ENCODE assay signal across 6 cellular contexts in genomic region chr19:1250374-1251232, GRCh38. TPM values are rescaled to one million over a fixed set of nuclear protein-coding genes. Genes with fewer than 3 reads are reported as not detected.
DNase-seq lines count a peak whose midpoint lies in the region; ATAC-seq and TF ChIP-seq lines count a peak whose summit lies in the region.

No MANE protein-coding gene starts in this region.

- no peaks in the 10 kb centered on the region for H3K9me3 Mint-ChIP-seq in MCF 10A (ENCODE audit: unreplicated experiment)

- no peaks in the 10 kb centered on the region for H3K9me3 ChIP-seq in mesodermal cell (ENCODE audit: control insufficient read depth, low read length)

- H3K27ac Mint-ChIP-seq in MCF 10A (ENCODE audit: low read depth, unreplicated experiment), result peak overlapping the region; percentile 86

- DNase-seq in ELR (ENCODE audit: low read depth) (peak; percentile 56), NCI-H446 treated with DMSO at 0.1 percent for 48 hours (lab: John Stamatoyannopoulos, UW) (peak; percentile 17), MCF 10A (ENCODE audit: unreplicated experiment) (no peak), inferior parietal cortex (ENCODE audit: extremely low spot score) (no peak)

- H3K27ac ChIP-seq in mesodermal cell (ENCODE audit: low read depth, low read length, severe bottlenecking), result peak overlapping the region; percentile 90

- H3K27me3 Mint-ChIP-seq in MCF 10A (ENCODE audit: insufficient read depth, unreplicated experiment), result no peaks in the 10 kb centered on the region

- CTCF ChIA-PET in MCF 10A (lab: Yijun Ruan, JAX), result no interaction called here

- intact Hi-C loops in MCF 10A (cut with micrococcal nuclease), result no loop called here

- no peak for ATAC-seq in HG03469 (IDR thresholded peaks at IDR 0.05; ENCODE audit: unreplicated experiment)

- BruUV-seq in MCF 10A (replicated peaks; lab: Mats Ljungman, UMichigan), result no TSS peak

- H3K36me3 ChIP-seq in mesodermal cell (ENCODE audit: control insufficient read depth, insufficient read depth, low read length), result peaks cover 49% of the 10 kb centered on the region

- WGBS in mesodermal cell (ENCODE audit: insufficient coverage in 2 of 2), 2 experiments, result 0% methylated on average over 68 to 70 of the region's 97 CpGs

- peaks cover 64% of the 10 kb centered on the region for H3K36me3 Mint-ChIP-seq in MCF 10A (ENCODE audit: insufficient read depth, unreplicated experiment)

- POLR2A ChIA-PET in MCF 10A (lab: Yijun Ruan, JAX), result interaction anchor here (0.6 to 2.7 kb wide), 6 partner anchors 9 to 644 kb away, joined by 3 to 62 read pairs (median 5); partner anchors contain the start of gene CIRBP

- peak overlapping the region; percentile 87 for H3K4me3 ChIP-seq in mesodermal cell (ENCODE audit: extremely low read depth, insufficient read depth, low read length, poor library complexity, severe bottlenecking)

- H3K4me3 Mint-ChIP-seq in MCF 10A (ENCODE audit: unreplicated experiment), result peak overlapping the region; percentile 86

- no peak for TF ChIP-seq CTCF in MCF 10A (IDR thresholded peaks at IDR 0.05; ENCODE audit: unreplicated experiment)

- peaks cover 27% of the 10 kb centered on the region for H3K4me1 ChIP-seq in mesodermal cell (ENCODE audit: control insufficient read depth, insufficient read depth, low read length, poor library complexity, severe bottlenecking)

- H3K4me1 Mint-ChIP-seq in MCF 10A (ENCODE audit: insufficient read depth, unreplicated experiment), result peaks cover 5% of the 10 kb centered on the region

RNA-seq across cellular contexts. Expression of gene MIDN, which starts 2.2 kb away (rescaled TPM):
- total RNA-seq in MCF 10A (2022), result 73.6 and 96.9 TPM in 2 replicates
- polyA plus RNA-seq in mesodermal cell (2013, experiment 1 of 2), result 101 TPM
- 84.0 TPM for polyA plus RNA-seq in mesodermal cell (2013, experiment 2 of 2)

RNA-seq across cellular contexts. Expression of gene ATP5F1D, which starts 9.1 kb away (rescaled TPM):
- total RNA-seq in MCF 10A (2022), result 256 and 258 TPM in 2 replicates
- 132 TPM for polyA plus RNA-seq in mesodermal cell (2013, experiment 1 of 2)
- polyA plus RNA-seq in mesodermal cell (2013, experiment 2 of 2), result 98.5 TPM

RNA-seq across cellular contexts. Expression of gene CBARP, which starts 12.8 kb away (rescaled TPM):
- 7.0 and 8.2 TPM in 2 replicates for total RNA-seq in MCF 10A (2022)
- 11.5 TPM for polyA plus RNA-seq in mesodermal cell (2013, experiment 1 of 2)
- polyA plus RNA-seq in mesodermal cell (2013, experiment 2 of 2), result 12.2 TPM

RNA-seq across cellular contexts. Expression of gene CIRBP, which starts 18.5 kb away (rescaled TPM):
- 316 and 362 TPM in 2 replicates for total RNA-seq in MCF 10A (2022)
- polyA plus RNA-seq in mesodermal cell (2013, experiment 1 of 2), result 231 TPM
- polyA plus RNA-seq in mesodermal cell (2013, experiment 2 of 2), result 221 TPM

RNA-seq across cellular contexts. Expression of gene FAM174C, which starts 24.7 kb away (rescaled TPM):
- total RNA-seq in MCF 10A (2022), result 71.0 and 85.2 TPM in 2 replicates
- 22.1 TPM for polyA plus RNA-seq in mesodermal cell (2013, experiment 1 of 2)
- 19.2 TPM for polyA plus RNA-seq in mesodermal cell (2013, experiment 2 of 2)

Comparison
In these comparisons a context has a peak if more than half of its experiments do, and no peak if none do; other contexts are left out.
1. DNase-seq: peak in ELR (single experiment) and NCI-H446 treated with DMSO at 0.1 percent for 48 hours (single experiment); none in MCF 10A (single experiment) and inferior parietal cortex (single experiment).